Comparison of ENCODE assay signal across 8 cellular contexts in genomic region chr6:17706580-17707370, GRCh38. TPM values are rescaled to one million over a fixed set of nuclear protein-coding genes. Genes with fewer than 3 reads are reported as not detected.
DNase-seq lines count a peak whose midpoint lies in the region; ATAC-seq and TF ChIP-seq lines count a peak whose summit lies in the region.

Gene NUP153, minus strand, starts transcription at chr6:17706925. Its CDS starts 538 bp downstream, at chr6:17706387.

- peak within 1 kb of the TSS; percentile 89 to 99 (median 90) for H3K27ac Mint-ChIP-seq in IgD-negative memory B cell

- peaks cover 2% of the 10 kb centered on the region for H3K36me3 Mint-ChIP-seq in IgD-negative memory B cell

- H3K4me3 ChIP-seq in epithelial cell of esophagus (ENCODE audit: low read length) (peak within 1 kb of the TSS; percentile 86), mononuclear cell (ENCODE audit: low read length) (peak within 1 kb of the TSS; percentile 95)

- peaks cover 2% of the 10 kb centered on the region for H3K27me3 Mint-ChIP-seq in IgD-negative memory B cell

- peaks cover 36% of the 10 kb centered on the region for H3K4me1 ChIP-seq in mononuclear cell (ENCODE audit: insufficient read depth, low read length)

- H3K9me3 ChIP-seq in mononuclear cell (ENCODE audit: low read depth, low read length): no peaks in the 10 kb centered on the region

- no peak for TF ChIP-seq CTCF in epithelial cell of esophagus (IDR thresholded peaks at IDR 0.05; ENCODE audit: insufficient read depth, low read depth, low read length, missing control alignments)

- peak; percentile 61 for ATAC-seq in GM21529 (IDR thresholded peaks at IDR 0.05; ENCODE audit: unreplicated experiment)

- DNase-seq in DMS 273 treated with DMSO at 0.1 percent for 48 hours (lab: John Stamatoyannopoulos, UW) (peak; percentile 93), OCI-M2 (lab: John Stamatoyannopoulos, UW; ENCODE audit: unreplicated experiment) (peak; percentile 94), activated T-cell treated with anti-CD3 and anti-CD28 coated beads for 4 hours (peak; percentile 100), epithelial cell of esophagus (ENCODE audit: low read depth) (peak; percentile 99)
- DNase-seq in stimulated activated CD8-positive, alpha-beta memory T cell treated with anti-CD3 and anti-CD28 coated beads, Interleukin-4, amount 100 ng/mL, for 1 hour (ENCODE audit: low read depth in 2 of 2, low spot score in 1 of 2): peak; percentile 100

- H3K9me3 Mint-ChIP-seq in IgD-negative memory B cell: no peaks in the 10 kb centered on the region

- H3K4me1 Mint-ChIP-seq in IgD-negative memory B cell: peaks cover 23 to 33% (median 25%) of the 10 kb centered on the region in 3 donors

- H3K4me3 Mint-ChIP-seq in IgD-negative memory B cell: peak within 1 kb of the TSS; percentile 81 to 96 (median 92)

- no peaks in the 10 kb centered on the region for H3K27me3 ChIP-seq in mononuclear cell (ENCODE audit: insufficient read depth, low read length)

RNA-seq across cellular contexts. Expression of gene NUP153, which starts in this region (rescaled TPM):
- 6.8 TPM for polyA plus RNA-seq in IgD-negative memory B cell
- total RNA-seq in mononuclear cell: 68.4 TPM

Comparison
In these comparisons a context has a peak if more than half of its experiments do, and no peak if none do; other contexts are left out.
1. Peak in every context shown above with its lines: DNase-seq, ATAC-seq and H3K4me3 ChIP-seq.